29 cellular contexts compared by ENCODE assay signal in the genomic region with DNA sequence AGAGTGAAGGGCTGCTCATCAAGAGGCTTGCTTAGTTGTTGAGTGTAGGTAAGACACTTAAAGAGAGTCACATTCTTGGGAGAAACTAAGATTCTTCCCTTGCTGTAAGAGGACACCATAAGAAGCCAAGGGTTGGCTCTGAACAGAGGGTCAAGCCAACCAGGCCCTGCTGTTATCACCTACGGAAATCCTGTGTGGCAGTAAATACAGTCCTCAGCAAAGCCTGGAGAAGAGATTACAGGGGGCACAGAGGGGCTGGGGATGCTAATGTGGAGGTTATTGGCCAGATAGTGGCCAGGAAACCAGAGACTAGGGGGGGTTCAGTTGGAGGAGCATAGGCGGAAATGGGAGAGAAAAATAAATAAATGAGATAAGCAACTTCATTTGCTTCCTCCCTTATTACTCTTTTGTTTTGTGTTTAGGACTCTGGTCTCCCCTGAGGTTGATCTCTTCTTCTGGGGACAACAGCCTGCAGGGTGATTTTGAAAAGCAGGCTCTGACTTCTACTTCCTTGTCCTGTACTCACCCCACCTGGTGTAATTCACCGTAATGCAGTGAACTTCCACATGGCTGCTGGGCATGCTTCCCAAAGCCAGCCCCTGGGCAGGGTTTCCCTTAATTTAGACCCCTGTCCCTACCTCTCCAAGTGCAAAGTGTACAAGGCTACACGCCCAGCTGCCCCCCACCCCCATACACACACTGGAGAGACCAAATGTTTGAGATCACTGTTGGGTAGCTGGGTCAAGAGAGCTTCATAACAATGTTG. TPM values are rescaled to one million over a fixed set of nuclear protein-coding genes. Genes with fewer than 3 reads are reported as not detected.
A peak's percentile ranks its signal among the peaks of the same experiment; 100 is the strongest.
DNase-seq lines count a peak whose midpoint lies in the region; ATAC-seq and TF ChIP-seq lines count a peak whose summit lies in the region.
"Had no signal": no experiment of that assay in that cellular context is flagged by ENCODE, and none has a peak within 500 bp of the region (broad histone marks: within the 10 kb centered on the region; RNA-seq: fewer than 3 reads in every experiment).

No MANE protein-coding gene starts in this region.

- H2BK12ac ChIP-seq in H9 (ENCODE audit: insufficient read length, low read depth, low read length) = no peak overlapping the region

- H3K4me1 ChIP-seq in H9 (ENCODE audit: insufficient read depth, low read length) = no peaks in the 10 kb centered on the region; the same call in 1 of the 2 replicates
- peaks cover 0 to 5% (median 0%) of the 10 kb centered on the region in 3 donors for H3K4me1 ChIP-seq in esophagus squamous epithelium
- H3K4me1 ChIP-seq: adrenal gland, body of pancreas, gastrocnemius medialis had no signal

- no peak overlapping the region for H2BK5ac ChIP-seq in H9 (ENCODE audit: insufficient read length, low read length)

- no peak overlapping the region for H4K5ac ChIP-seq in H9 (ENCODE audit: insufficient read length, low read depth, low read length)

- DNase-seq in H9 (no peak), NCI-H345 (lab: John Stamatoyannopoulos, UW) (peak; percentile 57), left colon (no peak), nephron progenitor cell (no peak), anterior cingulate cortex (lab: John Stamatoyannopoulos, UW) (no peak), esophagus squamous epithelium (lab: John Stamatoyannopoulos, UW) (no peak), NCI-H510A treated with DMSO at 0.1 percent for 48 hours (lab: John Stamatoyannopoulos, UW) (no peak)
- DNase-seq: activated CD4-positive, alpha-beta T cell treated with anti-CD3 and anti-CD28 coated beads for 1 hour; activated CD8-positive, alpha-beta T cell treated with anti-CD3 and anti-CD28 coated beads for 36 hours; activated naive CD4-positive, alpha-beta T cell treated with anti-CD3 and anti-CD28 coated beads, Interleukin-2, amount 10 ng/mL, durations not matched to agents 7 days and 5 days; body of pancreas; COR-L47; dermis blood vessel endothelial cell; DMS53; GDM1; naive thymus-derived CD8-positive, alpha-beta T cell; NCI-H1694; NCI-H510A; occipital lobe; PC-3; SK-N-SH; stimulated activated naive B cell treated with anti-CD40 and anti-IgM and Interleukin-4, amounts not matched to agents 10 μg/mL and 1 μg/mL and 100 μg/mL, for 72 hours had no signal

- H3K79me2 ChIP-seq in H9 (ENCODE audit: insufficient read depth, low read length) = no peaks in the 10 kb centered on the region

- peaks cover 2% of the 10 kb centered on the region for H4K20me1 ChIP-seq in H9 (ENCODE audit: control insufficient read depth, insufficient read depth, insufficient read length)
- H4K20me1 ChIP-seq: BLaER1 treated with 17β-estradiol and CSF1 and Interleukin-3, amounts not matched to agents 10 nM and 100 nM had no signal

- H3K36me3 Mint-ChIP-seq in H9 (ENCODE audit: insufficient read depth in 1 of 3, low read depth in 3 of 3) (no peaks in the 10 kb centered on the region), nephron progenitor cell (ENCODE audit: low read depth) (no peaks in the 10 kb centered on the region)
- H3K36me3 Mint-ChIP-seq: activated naive CD4-positive, alpha-beta T cell treated with anti-CD3 and anti-CD28 coated beads, Interleukin-2, amount 10 ng/mL, durations not matched to agents 7 days and 5 days; IgD-negative memory B cell; naive thymus-derived CD8-positive, alpha-beta T cell; stimulated activated naive B cell treated with anti-CD40 and anti-IgM and Interleukin-4, amounts not matched to agents 10 μg/mL and 1 μg/mL and 100 μg/mL, for 72 hours had no signal

- H3K23me2 ChIP-seq in H9 (ENCODE audit: insufficient read length, low read depth, low read length, poor library complexity, severe bottlenecking) = no peaks in the 10 kb centered on the region

- no peaks in the 10 kb centered on the region for H3K9me3 ChIP-seq in H9 (ENCODE audit: control insufficient read depth, low read depth, low read length)
- H3K9me3 ChIP-seq in esophagus squamous epithelium = no peaks in the 10 kb centered on the region
- H3K9me3 ChIP-seq: adrenal gland, body of pancreas, gastrocnemius medialis, SK-N-SH had no signal

- intact Hi-C loops in left colon (cut with DNase I, micrococcal nuclease) (no loop called here), esophagus squamous epithelium (cut with DNase I) (no loop called here)

- H3K56ac ChIP-seq in H9 (ENCODE audit: insufficient read length, low read depth, low read length) = no peak overlapping the region

- H2AFZ ChIP-seq in H9 (ENCODE audit: low read length) = no peak overlapping the region

- no CpG with 5 or more reads among the region's 4 CpGs for WGBS in H9 (ENCODE audit: extremely low coverage, insufficient read length, low lambda C conversion rate)
- 57 to 76% methylated on average over 4 of the region's 4 CpGs for WGBS in esophagus squamous epithelium, 2 donors

- H3K27ac ChIP-seq in H9 (ENCODE audit: insufficient read length, low read depth, low read length) = no peak overlapping the region
- H3K27ac ChIP-seq in esophagus squamous epithelium = no peak overlapping the region
- H3K27ac ChIP-seq: BLaER1 treated with 17β-estradiol and CSF1 and Interleukin-3, amounts not matched to agents 10 nM and 100 nM; body of pancreas; gastrocnemius medialis had no signal

- no peak overlapping the region for H2BK120ac ChIP-seq in H9 (ENCODE audit: low read depth, low read length, poor library complexity, severe bottlenecking)

- no peaks in the 10 kb centered on the region for H3K9me3 Mint-ChIP-seq in H9
- H3K9me3 Mint-ChIP-seq in nephron progenitor cell = peaks cover 7% of the 10 kb centered on the region
- H3K9me3 Mint-ChIP-seq: activated CD8-positive, alpha-beta T cell treated with anti-CD3 and anti-CD28 coated beads for 36 hours; activated naive CD4-positive, alpha-beta T cell treated with anti-CD3 and anti-CD28 coated beads, Interleukin-2, amount 10 ng/mL, durations not matched to agents 7 days and 5 days; stimulated activated naive B cell treated with anti-CD40 and anti-IgM and Interleukin-4, amounts not matched to agents 10 μg/mL and 1 μg/mL and 100 μg/mL, for 72 hours had no signal

- no peaks in the 10 kb centered on the region for H3K27me3 ChIP-seq in H9 (ENCODE audit: insufficient read depth, low read length)
- H3K27me3 ChIP-seq in esophagus squamous epithelium = no peaks in the 10 kb centered on the region
- H3K27me3 ChIP-seq: adrenal gland; BLaER1 treated with 17β-estradiol and CSF1 and Interleukin-3, amounts not matched to agents 10 nM and 100 nM; body of pancreas; gastrocnemius medialis had no signal

- no peak overlapping the region for H3K9ac ChIP-seq in H9 (ENCODE audit: extremely low read depth, insufficient read length, low read length)
- H3K9ac ChIP-seq: BLaER1 treated with 17β-estradiol and CSF1 and Interleukin-3, amounts not matched to agents 10 nM and 100 nM; SK-N-SH had no signal

- H3K4me1 Mint-ChIP-seq in H9 = peaks cover 12 to 16% of the 10 kb centered on the region in 2 experiments
- H3K4me1 Mint-ChIP-seq in nephron progenitor cell = peaks cover 18% of the 10 kb centered on the region
- H3K4me1 Mint-ChIP-seq: activated naive CD4-positive, alpha-beta T cell treated with anti-CD3 and anti-CD28 coated beads, Interleukin-2, amount 10 ng/mL, durations not matched to agents 7 days and 5 days; naive thymus-derived CD8-positive, alpha-beta T cell; stimulated activated naive B cell treated with anti-CD40 and anti-IgM and Interleukin-4, amounts not matched to agents 10 μg/mL and 1 μg/mL and 100 μg/mL, for 72 hours had no signal

- H3K14ac ChIP-seq in H9 (ENCODE audit: insufficient read depth, low read length) = no peak overlapping the region

- no peaks in the 10 kb centered on the region for H3K36me3 ChIP-seq in esophagus squamous epithelium
- H3K36me3 ChIP-seq: adrenal gland; BLaER1 treated with 17β-estradiol and CSF1 and Interleukin-3, amounts not matched to agents 10 nM and 100 nM; gastrocnemius medialis had no signal

- H4K8ac ChIP-seq in H9 (replicated peaks; ENCODE audit: insufficient read length, low read depth, low read length) = no peak overlapping the region

- H3K27me3 Mint-ChIP-seq in H9 (ENCODE audit: low read depth) (no peaks in the 10 kb centered on the region; the same call in none of the 2 replicates), nephron progenitor cell (ENCODE audit: low read depth, poor library complexity) (peaks cover 6% of the 10 kb centered on the region)

- peak overlapping the region in 2 of 3 experiments; percentile 33 to 74; a peak in 2 of 7 replicates for H3K27ac Mint-ChIP-seq in H9
- H3K27ac Mint-ChIP-seq in nephron progenitor cell = peak overlapping the region; percentile 81
- H3K27ac Mint-ChIP-seq: activated CD8-positive, alpha-beta T cell treated with anti-CD3 and anti-CD28 coated beads for 36 hours; activated naive CD4-positive, alpha-beta T cell treated with anti-CD3 and anti-CD28 coated beads, Interleukin-2, amount 10 ng/mL, durations not matched to agents 7 days and 5 days; naive thymus-derived CD8-positive, alpha-beta T cell; stimulated activated naive B cell treated with anti-CD40 and anti-IgM and Interleukin-4, amounts not matched to agents 10 μg/mL and 1 μg/mL and 100 μg/mL, for 72 hours had no signal

- no peak overlapping the region for H3K4me3 Mint-ChIP-seq in H9
- no peak overlapping the region for H3K4me3 Mint-ChIP-seq in nephron progenitor cell
- H3K4me3 Mint-ChIP-seq: activated CD8-positive, alpha-beta T cell treated with anti-CD3 and anti-CD28 coated beads for 36 hours; activated naive CD4-positive, alpha-beta T cell treated with anti-CD3 and anti-CD28 coated beads, Interleukin-2, amount 10 ng/mL, durations not matched to agents 7 days and 5 days; IgD-negative memory B cell; naive thymus-derived CD8-positive, alpha-beta T cell; stimulated activated naive B cell treated with anti-CD40 and anti-IgM and Interleukin-4, amounts not matched to agents 10 μg/mL and 1 μg/mL and 100 μg/mL, for 72 hours had no signal

- H2AK5ac ChIP-seq in H9 (ENCODE audit: insufficient read length, low read length) = no peak overlapping the region

- no peak overlapping the region for H3T11ph ChIP-seq in H9 (ENCODE audit: low read length)

- H3K4ac ChIP-seq in H9 (ENCODE audit: low read depth, low read length) = no peak overlapping the region

- ATAC-seq in left colon (peak; percentile 71), HG03432 (IDR thresholded peaks at IDR 0.05; ENCODE audit: unreplicated experiment) (no peak)
- ATAC-seq: activated CD8-positive, alpha-beta T cell treated with anti-CD3 and anti-CD28 coated beads for 36 hours; body of pancreas; HCT116; naive thymus-derived CD8-positive, alpha-beta T cell; PC-3; stimulated activated naive B cell treated with anti-CD40 and anti-IgM and Interleukin-4, amounts not matched to agents 10 μg/mL and 1 μg/mL and 100 μg/mL, for 72 hours had no signal

- TF ChIP-seq CTCF in H9 (conservative IDR thresholded peaks at IDR 0.05) (no peak), nephron progenitor cell (IDR thresholded peaks at IDR 0.05) (no peak), esophagus squamous epithelium (IDR thresholded peaks at IDR 0.05) (no peak)

- H2BK15ac ChIP-seq in H9 (ENCODE audit: low read depth, low read length) = no peak overlapping the region

- no peaks in the 10 kb centered on the region for H3K79me1 ChIP-seq in H9 (ENCODE audit: insufficient read depth, low read depth, low read length, poor library complexity, severe bottlenecking)

- TF ChIP-seq POLR2A in esophagus squamous epithelium (IDR thresholded peaks at IDR 0.05) = no peak

- H3K18ac ChIP-seq in H9 (ENCODE audit: insufficient read length, low read depth, low read length) = no peak overlapping the region

- H3K4me3 ChIP-seq in esophagus squamous epithelium = no peak overlapping the region
- H3K4me3 ChIP-seq: adrenal gland; BLaER1 treated with 17β-estradiol and CSF1 and Interleukin-3, amounts not matched to agents 10 nM and 100 nM; body of pancreas; gastrocnemius medialis had no signal

- H3K23ac ChIP-seq in H9 (ENCODE audit: insufficient read length, low read depth, low read length) = no peak overlapping the region

- no peak overlapping the region for H3K4me2 ChIP-seq in H9 (ENCODE audit: insufficient read depth, insufficient read length, low read length)
- H3K4me2 ChIP-seq: BLaER1 treated with 17β-estradiol and CSF1 and Interleukin-3, amounts not matched to agents 10 nM and 100 nM; SK-N-SH had no signal

- no peak overlapping the region for H4K91ac ChIP-seq in H9 (ENCODE audit: insufficient read length, low read depth, low read length)

- no peak overlapping the region for H2BK20ac ChIP-seq in H9 (ENCODE audit: low read depth, low read length, poor library complexity, severe bottlenecking)

RNA-seq across cellular contexts. Expression of a gene that starts 40.9 kb away (rescaled TPM):
- total RNA-seq in H9 (2021) (33.7 and 41.2 TPM in 2 replicates), left colon (10 to 100 TPM; 27.3 to 35.2 TPM), esophagus squamous epithelium (10 to 100 TPM in 1 of 4 donors, 1 to 10 TPM in 3; 2.3 to 12.2 (median 4.9) TPM)
- total RNA-seq: activated CD8-positive, alpha-beta T cell treated with anti-CD3 and anti-CD28 coated beads for 36 hours; naive thymus-derived CD8-positive, alpha-beta T cell; T-helper 1 cell treated with Interleukin-12 subunit alpha and Interleukin-12 subunit beta and Interleukin-4 antibody, amounts not matched to agents 30 ng/mL and 1 ng/mL, for 36 hours had no signal

RNA-seq across cellular contexts. Expression of a gene that starts 51.6 kb away (rescaled TPM):
- total RNA-seq in H9 (2021) = 0.37 and 0.88 TPM in 2 replicates
- total RNA-seq in left colon = 10 to 100 TPM in 1 of 2 donors, 1 to 10 TPM in 1; 3.1 to 12.3 TPM
- total RNA-seq in esophagus squamous epithelium = 1 to 10 TPM in 2 of 4 donors, under 1 TPM in 2; 0.23 to 7.2 (median 0.97) TPM
- total RNA-seq: activated CD8-positive, alpha-beta T cell treated with anti-CD3 and anti-CD28 coated beads for 36 hours had no signal
